In genomic region chr11:10454506-10454901, GRCh38 we compare ENCODE assay signal across 10 cellular contexts. TPM values are rescaled to one million over a fixed set of nuclear protein-coding genes. Genes with fewer than 3 reads are reported as not detected.
DNase-seq lines count a peak whose midpoint lies in the region; ATAC-seq and TF ChIP-seq lines count a peak whose summit lies in the region.
"Had no signal": no experiment of that assay in that cellular context is flagged by ENCODE, and none has a peak within 500 bp of the region (broad histone marks: within the 10 kb centered on the region; RNA-seq: fewer than 3 reads in every experiment).

No MANE protein-coding gene starts in this region.

- TF ChIP-seq CTCF in activated B cell treated with CpG ODN at 0.5 μM for 24 hours (IDR thresholded peaks at IDR 0.05) (no peak), glutamatergic neuron (IDR thresholded peaks at IDR 0.05; ENCODE audit: partially characterized antibody, unreplicated experiment) (no peak)

- DNase-seq in activated T-cell treated with anti-CD3 and anti-CD28 coated beads, Interleukin-2, amount 50 U/mL, for 4 hours: no peak
- no peak for DNase-seq in activated T-cell treated with anti-CD3 and anti-CD28 coated beads, Interleukin-2, amount 50 U/mL, for 1 hour
- DNase-seq in activated B cell treated with CpG ODN at 0.5 μM for 24 hours (no peak), glutamatergic neuron (no peak), substantia nigra (lab: John Stamatoyannopoulos, UW) (no peak), COLO829 (ENCODE audit: low spot score) (no peak)
- no peak for DNase-seq in activated CD8-positive, alpha-beta memory T cell treated with anti-CD3 and anti-CD28 coated beads, Interleukin-2, amount 10 ng/mL, durations not matched to agents 7 days and 5 days
- DNase-seq: colonic mucosa, heart right ventricle had no signal

- H3K27me3 Mint-ChIP-seq in activated T-cell treated with anti-CD3 and anti-CD28 coated beads, Interleukin-2, amount 50 U/mL, for 4 hours (ENCODE audit: low read depth): no peaks in the 10 kb centered on the region
- H3K27me3 Mint-ChIP-seq in activated B cell treated with CpG ODN at 0.5 μM for 24 hours (no peaks in the 10 kb centered on the region), glutamatergic neuron (ENCODE audit: unreplicated experiment) (peaks cover 31% of the 10 kb centered on the region)
- peaks cover 19% of the 10 kb centered on the region for H3K27me3 Mint-ChIP-seq in activated CD8-positive, alpha-beta memory T cell treated with anti-CD3 and anti-CD28 coated beads, Interleukin-2, amount 10 ng/mL, durations not matched to agents 7 days and 5 days

- peaks cover 82% of the 10 kb centered on the region for H3K4me1 Mint-ChIP-seq in activated T-cell treated with anti-CD3 and anti-CD28 coated beads, Interleukin-2, amount 50 U/mL, for 4 hours (ENCODE audit: low read depth)
- peaks cover 92% of the 10 kb centered on the region for H3K4me1 Mint-ChIP-seq in activated B cell treated with CpG ODN at 0.5 μM for 24 hours
- H3K4me1 Mint-ChIP-seq in glutamatergic neuron (ENCODE audit: low read depth, unreplicated experiment): peaks cover 30% of the 10 kb centered on the region
- H3K4me1 Mint-ChIP-seq in activated CD8-positive, alpha-beta memory T cell treated with anti-CD3 and anti-CD28 coated beads, Interleukin-2, amount 10 ng/mL, durations not matched to agents 7 days and 5 days: peaks cover 66% of the 10 kb centered on the region

- ATAC-seq in activated T-cell treated with anti-CD3 and anti-CD28 coated beads, Interleukin-2, amount 50 U/mL, for 4 hours: no peak
- ATAC-seq in activated B cell treated with CpG ODN at 0.5 μM for 24 hours (ENCODE audit: low read depth): no peak
- no peak for ATAC-seq in activated CD4-positive, CD25-positive, alpha-beta regulatory T cell treated with anti-CD3 and anti-CD28 coated beads, Interleukin-2, amount 50 U/mL, for 24 hours
- no peak for ATAC-seq in activated CD8-positive, alpha-beta memory T cell treated with anti-CD3 and anti-CD28 coated beads, Interleukin-2, amount 10 ng/mL, durations not matched to agents 7 days and 5 days

- CTCF ChIA-PET in activated B cell treated with CpG ODN at 0.5 μM for 24 hours (lab: Charles Lee): interaction anchor here (1.5 to 4.4 kb wide), 4 partner anchors 9 to 199 kb away, joined by 4 to 32 read pairs (median 10); no protein-coding TSS in a partner anchor
- CTCF ChIA-PET in activated CD8-positive, alpha-beta memory T cell treated with anti-CD3 and anti-CD28 coated beads, Interleukin-2, amount 10 ng/mL, durations not matched to agents 7 days and 5 days (lab: Charles Lee): interaction anchor here (1.2 to 4.8 kb wide), 4 partner anchors 8 to 86 kb away, joined by 3 to 24 read pairs (median 10); partner anchors contain the start of gene RNF141

- intact Hi-C loops in activated B cell treated with CpG ODN at 0.5 μM for 24 hours (cut with micrococcal nuclease): loop anchor here (10.0 kb wide), 5 partner anchors 140 to 1770 kb away; partner anchors contain the start of genes RPL27A, SWAP70, TMEM41B and TRIM66

- POLR2A ChIA-PET in activated B cell treated with CpG ODN at 0.5 μM for 24 hours (lab: Charles Lee): interaction anchor here (0.6 to 11.5 kb wide), 15 partner anchors 9 to 355 kb away, joined by 3 to 219 read pairs (median 13); partner anchors contain the start of genes CTR9, EIF4G2 and RNF141

- H3K4me3 Mint-ChIP-seq in activated T-cell treated with anti-CD3 and anti-CD28 coated beads, Interleukin-2, amount 50 U/mL, for 4 hours: peak overlapping the region; percentile 84
- H3K4me3 Mint-ChIP-seq in activated B cell treated with CpG ODN at 0.5 μM for 24 hours (peak overlapping the region; percentile 87), glutamatergic neuron (ENCODE audit: unreplicated experiment) (peak overlapping the region; percentile 63)
- H3K4me3 Mint-ChIP-seq in activated CD8-positive, alpha-beta memory T cell treated with anti-CD3 and anti-CD28 coated beads, Interleukin-2, amount 10 ng/mL, durations not matched to agents 7 days and 5 days: no peak overlapping the region

- H3K9me3 Mint-ChIP-seq in activated T-cell treated with anti-CD3 and anti-CD28 coated beads, Interleukin-2, amount 50 U/mL, for 4 hours: no peaks in the 10 kb centered on the region
- H3K9me3 Mint-ChIP-seq in activated B cell treated with CpG ODN at 0.5 μM for 24 hours (no peaks in the 10 kb centered on the region), glutamatergic neuron (ENCODE audit: unreplicated experiment) (peaks cover 15% of the 10 kb centered on the region)
- no peaks in the 10 kb centered on the region for H3K9me3 Mint-ChIP-seq in activated CD8-positive, alpha-beta memory T cell treated with anti-CD3 and anti-CD28 coated beads, Interleukin-2, amount 10 ng/mL, durations not matched to agents 7 days and 5 days (ENCODE audit: low read depth)

- H3K27ac Mint-ChIP-seq in activated B cell treated with CpG ODN at 0.5 μM for 24 hours: peak overlapping the region; percentile 96
- H3K27ac Mint-ChIP-seq in glutamatergic neuron (ENCODE audit: unreplicated experiment): no peak overlapping the region
- no peak overlapping the region for H3K27ac Mint-ChIP-seq in activated CD8-positive, alpha-beta memory T cell treated with anti-CD3 and anti-CD28 coated beads, Interleukin-2, amount 10 ng/mL, durations not matched to agents 7 days and 5 days

- no peaks in the 10 kb centered on the region for H3K36me3 Mint-ChIP-seq in activated T-cell treated with anti-CD3 and anti-CD28 coated beads, Interleukin-2, amount 50 U/mL, for 4 hours (ENCODE audit: insufficient read depth)
- peaks cover 15% of the 10 kb centered on the region for H3K36me3 Mint-ChIP-seq in activated B cell treated with CpG ODN at 0.5 μM for 24 hours (ENCODE audit: low read depth)
- H3K36me3 Mint-ChIP-seq in glutamatergic neuron (ENCODE audit: unreplicated experiment): peaks cover 12% of the 10 kb centered on the region
- peaks cover 3% of the 10 kb centered on the region for H3K36me3 Mint-ChIP-seq in activated CD8-positive, alpha-beta memory T cell treated with anti-CD3 and anti-CD28 coated beads, Interleukin-2, amount 10 ng/mL, durations not matched to agents 7 days and 5 days

- H3K27ac ChIP-seq in substantia nigra (ENCODE audit: low read depth, low read length, poor library complexity, severe bottlenecking): peak overlapping the region; percentile 99

RNA-seq across cellular contexts. Expression of gene AMPD3, which starts 0.6 kb away (rescaled TPM):
- total RNA-seq in activated T-cell treated with anti-CD3 and anti-CD28 coated beads, Interleukin-2, amount 50 U/mL, for 4 hours: 10 to 100 TPM in 1 of 3 donors, 1 to 10 TPM in 2; 7.9 to 11.2 (median 9.0) TPM
- total RNA-seq in activated B cell treated with CpG ODN at 0.5 μM for 24 hours (99.5 and 116 TPM in 2 replicates), glutamatergic neuron (ENCODE audit: unreplicated experiment) (0.44 TPM)
- 10 to 100 TPM in 1 of 2 experiments, 1 to 10 TPM in 1; 8.8 to 13.4 TPM for total RNA-seq in activated CD8-positive, alpha-beta memory T cell treated with anti-CD3 and anti-CD28 coated beads, Interleukin-2, amount 10 ng/mL, durations not matched to agents 7 days and 5 days
